ENCODE assay signal across 8 cellular contexts in the genomic region with DNA sequence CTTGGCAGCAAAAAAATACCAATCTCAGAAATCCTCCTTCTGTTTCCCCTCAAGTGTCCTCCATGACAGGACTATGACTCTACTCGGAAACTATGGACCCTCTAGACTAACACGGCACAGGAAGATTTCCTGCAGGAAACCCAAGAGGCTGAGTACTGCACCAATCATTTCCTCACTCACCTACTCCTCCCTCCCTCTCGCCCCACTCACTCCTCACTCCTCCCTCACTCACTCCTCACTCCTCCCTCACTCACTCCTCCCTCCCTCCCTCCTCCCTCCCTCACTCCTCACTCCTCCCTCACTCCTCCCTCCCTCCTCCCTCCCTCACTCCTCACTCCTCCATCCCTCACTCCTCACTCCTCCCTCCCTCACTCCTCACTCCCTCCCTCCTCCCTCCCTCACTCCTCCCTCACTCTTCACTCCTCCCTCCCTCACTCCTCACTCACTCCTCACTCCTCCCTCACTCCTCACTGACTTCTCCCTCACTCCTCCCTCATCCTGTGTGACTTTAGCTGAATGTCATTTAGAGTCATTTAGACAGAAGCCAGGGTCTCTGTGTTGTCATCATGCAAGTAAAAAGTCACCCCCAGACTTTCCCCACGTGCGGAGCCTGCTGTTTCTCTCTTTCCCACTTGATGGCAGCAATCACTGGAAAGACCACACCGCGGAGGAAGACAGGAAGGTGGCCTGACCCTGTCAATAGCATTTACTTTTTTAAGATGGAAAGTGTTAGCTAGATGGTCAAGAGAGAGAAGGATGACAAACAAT.
A peak's percentile ranks its signal among the peaks of the same experiment; 100 is the strongest.
DNase-seq lines count a peak whose midpoint lies in the region; ATAC-seq, FAIRE-seq and TF ChIP-seq lines count a peak whose summit lies in the region.

No MANE protein-coding gene starts in this region.

- no peaks in the 10 kb centered on the region for H3K27me3 ChIP-seq in GM23338 (ENCODE audit: insufficient read depth)
- H3K27me3 ChIP-seq in astrocyte (ENCODE audit: insufficient read depth, low read length): peaks cover 14% of the 10 kb centered on the region

- TF ChIP-seq CTCF in AG10803 (conservative IDR thresholded peaks at IDR 0.05; ENCODE audit: low read length) (peak; percentile 93), GM23338 (conservative IDR thresholded peaks at IDR 0.05; ENCODE audit: low read depth in 2 of 2) (peak; percentile 82 to 87), astrocyte (IDR thresholded peaks at IDR 0.05; ENCODE audit: insufficient read depth, low read depth, low read length) (peak; percentile 80)

- H3K27ac Mint-ChIP-seq in GM23338 (no peak overlapping the region), astrocyte (ENCODE audit: unreplicated experiment) (no peak overlapping the region), T-helper 17 cell (no peak overlapping the region)

- H2AFZ ChIP-seq in GM23338 (peak overlapping the region; percentile 53; the same call in 1 of the 2 replicates), astrocyte (ENCODE audit: low read depth, low read length) (no peak overlapping the region)

- H3K36me3 Mint-ChIP-seq in GM23338 (ENCODE audit: low read depth) (0 out of 3 replicates have a peak, but pooled peaks cover 3% of the 10 kb centered on the region), astrocyte (ENCODE audit: low read depth, unreplicated experiment) (peaks cover 1% of the 10 kb centered on the region), T-helper 17 cell (ENCODE audit: low read depth) (no peaks in the 10 kb centered on the region)

- no peak overlapping the region for H3K4me3 ChIP-seq in AG10803 (ENCODE audit: low read length)
- no peak overlapping the region for H3K4me3 ChIP-seq in GM23338
- no peak overlapping the region for H3K4me3 ChIP-seq in astrocyte (ENCODE audit: insufficient read depth, low read depth, low read length)

- H3K9me3 ChIP-seq in astrocyte (ENCODE audit: insufficient read depth, low read depth, low read length) (no peaks in the 10 kb centered on the region), T-helper 17 cell (ENCODE audit: control insufficient read depth, low read length, poor library complexity, severe bottlenecking) (no peaks in the 10 kb centered on the region)

- H3K79me2 ChIP-seq in GM23338 (replicated peaks; ENCODE audit: insufficient read depth): no peaks in the 10 kb centered on the region
- no peaks in the 10 kb centered on the region for H3K79me2 ChIP-seq in astrocyte (ENCODE audit: insufficient read depth, low read length)

- H4K20me1 ChIP-seq in GM23338 (replicated peaks; ENCODE audit: insufficient read depth): no peaks in the 10 kb centered on the region
- H4K20me1 ChIP-seq in astrocyte (ENCODE audit: insufficient read depth, low read length): no peaks in the 10 kb centered on the region

- H3K4me1 Mint-ChIP-seq in GM23338: peaks cover 7% of the 10 kb centered on the region; the same call in 2 of the 3 replicates
- H3K4me1 Mint-ChIP-seq in astrocyte (ENCODE audit: low read depth, unreplicated experiment): peaks cover under 1% of the 10 kb centered on the region
- peaks cover 3% of the 10 kb centered on the region for H3K4me1 Mint-ChIP-seq in T-helper 17 cell

- no peaks in the 10 kb centered on the region; the same call in 1 of the 2 replicates for H3K9me2 ChIP-seq in GM23338 (ENCODE audit: insufficient read depth)

- H3K4me2 ChIP-seq in GM23338: no peak overlapping the region
- no peak overlapping the region for H3K4me2 ChIP-seq in astrocyte (ENCODE audit: low read length)

- H3K4me1 ChIP-seq in GM23338 (ENCODE audit: insufficient read depth) (no peaks in the 10 kb centered on the region), astrocyte (ENCODE audit: insufficient read depth, low read length) (peaks cover 3% of the 10 kb centered on the region)

- H3K4me3 Mint-ChIP-seq in GM23338 (no peak overlapping the region), astrocyte (ENCODE audit: unreplicated experiment) (no peak overlapping the region), T-helper 17 cell (no peak overlapping the region)

- peaks cover 20% of the 10 kb centered on the region for H3K9me3 Mint-ChIP-seq in GM23338
- H3K9me3 Mint-ChIP-seq in astrocyte (ENCODE audit: unreplicated experiment): peaks cover 5% of the 10 kb centered on the region

- H3K27me3 Mint-ChIP-seq in GM23338 (ENCODE audit: insufficient read depth, low read depth, poor library complexity) (peaks cover 3% of the 10 kb centered on the region), astrocyte (ENCODE audit: low read depth, unreplicated experiment) (peaks cover 36% of the 10 kb centered on the region), T-helper 17 cell (peaks cover 22% of the 10 kb centered on the region)

- DNase-seq in AG10803 (ENCODE audit: low read depth) (peak; percentile 47), GM23338 (ENCODE audit: low spot score) (peak; percentile 76), astrocyte (ENCODE audit: low read depth) (peak; percentile 10), left kidney (ENCODE audit: low read depth, low spot score) (peak; percentile 83), T-helper 17 cell (no peak), GM19240 (ENCODE audit: insufficient read length, low spot score) (no peak), DMS79 (lab: John Stamatoyannopoulos, UW) (no peak)

- no peak overlapping the region for H3K9ac ChIP-seq in astrocyte (ENCODE audit: low read length)

- no peaks in the 10 kb centered on the region for H3F3A ChIP-seq in GM23338 (replicated peaks; ENCODE audit: low read depth)

- H3K36me3 ChIP-seq in GM23338 (ENCODE audit: insufficient read depth) (no peaks in the 10 kb centered on the region), astrocyte (ENCODE audit: insufficient read depth, low read length) (no peaks in the 10 kb centered on the region)

- FAIRE-seq in astrocyte (lab: Jason Lieb, UNC): no peak

- ATAC-seq in GM23338 (peak; percentile 86), T-helper 17 cell (no peak), HG03175 (IDR thresholded peaks at IDR 0.05; ENCODE audit: unreplicated experiment) (no peak)

- no peak overlapping the region for H3K27ac ChIP-seq in GM23338 (ENCODE audit: low read depth)
- H3K27ac ChIP-seq in astrocyte (ENCODE audit: low read depth, low read length): no peak overlapping the region

TF ChIP-seq in GM23338, 12 proteins besides CTCF, POLR2A, EP300 and RAD21 (continues in another document):
- no peak for TF ChIP-seq ZNF114 (CRISPR knock-in tag; IDR thresholded peaks at IDR 0.05)
- no peak for TF ChIP-seq POLR2AphosphoS5 (IDR thresholded peaks at IDR 0.05; ENCODE audit: low read depth)
- TF ChIP-seq, protein P1, sequence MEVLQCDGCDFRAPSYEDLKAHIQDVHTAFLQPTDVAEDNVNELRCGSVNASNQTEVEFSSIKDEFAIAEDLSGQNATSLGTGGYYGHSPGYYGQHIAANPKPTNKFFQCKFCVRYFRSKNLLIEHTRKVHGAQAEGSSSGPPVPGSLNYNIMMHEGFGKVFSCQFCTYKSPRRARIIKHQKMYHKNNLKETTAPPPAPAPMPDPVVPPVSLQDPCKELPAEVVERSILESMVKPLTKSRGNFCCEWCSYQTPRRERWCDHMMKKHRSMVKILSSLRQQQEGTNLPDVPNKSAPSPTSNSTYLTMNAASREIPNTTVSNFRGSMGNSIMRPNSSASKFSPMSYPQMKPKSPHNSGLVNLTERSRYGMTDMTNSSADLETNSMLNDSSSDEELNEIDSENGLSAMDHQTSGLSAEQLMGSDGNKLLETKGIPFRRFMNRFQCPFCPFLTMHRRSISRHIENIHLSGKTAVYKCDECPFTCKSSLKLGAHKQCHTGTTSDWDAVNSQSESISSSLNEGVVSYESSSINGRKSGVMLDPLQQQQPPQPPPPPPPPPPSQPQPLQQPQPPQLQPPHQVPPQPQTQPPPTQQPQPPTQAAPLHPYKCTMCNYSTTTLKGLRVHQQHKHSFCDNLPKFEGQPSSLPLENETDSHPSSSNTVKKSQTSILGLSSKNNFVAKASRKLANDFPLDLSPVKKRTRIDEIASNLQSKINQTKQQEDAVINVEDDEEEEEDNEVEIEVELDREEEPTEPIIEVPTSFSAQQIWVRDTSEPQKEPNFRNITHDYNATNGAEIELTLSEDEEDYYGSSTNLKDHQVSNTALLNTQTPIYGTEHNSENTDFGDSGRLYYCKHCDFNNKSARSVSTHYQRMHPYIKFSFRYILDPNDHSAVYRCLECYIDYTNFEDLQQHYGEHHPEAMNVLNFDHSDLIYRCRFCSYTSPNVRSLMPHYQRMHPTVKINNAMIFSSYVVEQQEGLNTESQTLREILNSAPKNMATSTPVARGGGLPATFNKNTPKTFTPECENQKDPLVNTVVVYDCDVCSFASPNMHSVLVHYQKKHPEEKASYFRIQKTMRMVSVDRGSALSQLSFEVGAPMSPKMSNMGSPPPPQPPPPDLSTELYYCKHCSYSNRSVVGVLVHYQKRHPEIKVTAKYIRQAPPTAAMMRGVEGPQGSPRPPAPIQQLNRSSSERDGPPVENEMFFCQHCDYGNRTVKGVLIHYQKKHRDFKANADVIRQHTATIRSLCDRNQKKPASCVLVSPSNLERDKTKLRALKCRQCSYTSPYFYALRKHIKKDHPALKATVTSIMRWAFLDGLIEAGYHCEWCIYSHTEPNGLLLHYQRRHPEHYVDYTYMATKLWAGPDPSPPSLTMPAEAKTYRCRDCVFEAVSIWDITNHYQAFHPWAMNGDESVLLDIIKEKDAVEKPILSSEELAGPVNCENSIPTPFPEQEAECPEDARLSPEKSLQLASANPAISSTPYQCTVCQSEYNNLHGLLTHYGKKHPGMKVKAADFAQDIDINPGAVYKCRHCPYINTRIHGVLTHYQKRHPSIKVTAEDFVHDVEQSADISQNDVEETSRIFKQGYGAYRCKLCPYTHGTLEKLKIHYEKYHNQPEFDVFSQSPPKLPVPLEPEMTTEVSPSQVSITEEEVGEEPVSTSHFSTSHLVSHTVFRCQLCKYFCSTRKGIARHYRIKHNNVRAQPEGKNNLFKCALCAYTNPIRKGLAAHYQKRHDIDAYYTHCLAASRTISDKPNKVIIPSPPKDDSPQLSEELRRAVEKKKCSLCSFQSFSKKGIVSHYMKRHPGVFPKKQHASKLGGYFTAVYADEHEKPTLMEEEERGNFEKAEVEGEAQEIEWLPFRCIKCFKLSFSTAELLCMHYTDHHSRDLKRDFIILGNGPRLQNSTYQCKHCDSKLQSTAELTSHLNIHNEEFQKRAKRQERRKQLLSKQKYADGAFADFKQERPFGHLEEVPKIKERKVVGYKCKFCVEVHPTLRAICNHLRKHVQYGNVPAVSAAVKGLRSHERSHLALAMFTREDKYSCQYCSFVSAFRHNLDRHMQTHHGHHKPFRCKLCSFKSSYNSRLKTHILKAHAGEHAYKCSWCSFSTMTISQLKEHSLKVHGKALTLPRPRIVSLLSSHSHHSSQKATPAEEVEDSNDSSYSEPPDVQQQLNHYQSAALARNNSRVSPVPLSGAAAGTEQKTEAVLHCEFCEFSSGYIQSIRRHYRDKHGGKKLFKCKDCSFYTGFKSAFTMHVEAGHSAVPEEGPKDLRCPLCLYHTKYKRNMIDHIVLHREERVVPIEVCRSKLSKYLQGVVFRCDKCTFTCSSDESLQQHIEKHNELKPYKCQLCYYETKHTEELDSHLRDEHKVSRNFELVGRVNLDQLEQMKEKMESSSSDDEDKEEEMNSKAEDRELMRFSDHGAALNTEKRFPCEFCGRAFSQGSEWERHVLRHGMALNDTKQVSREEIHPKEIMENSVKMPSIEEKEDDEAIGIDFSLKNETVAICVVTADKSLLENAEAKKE (CRISPR knock-in tag; IDR thresholded peaks at IDR 0.05): no peak

Comparison
In these comparisons a context has a peak if more than half of its experiments do, and no peak if none do; other contexts are left out.
1. DNase-seq: peak in AG10803 (single experiment), GM23338 (single experiment), astrocyte (single experiment) and left kidney (single experiment); none in T-helper 17 cell (0 of 3), GM19240 (single experiment) and DMS79 (single experiment).
2. Peak in every context shown above with its lines, with median percentiles within 50 percentile points of each other: CTCF ChIP-seq.